Comparison of ENCODE assay signal across 8 cellular contexts in the genomic region with DNA sequence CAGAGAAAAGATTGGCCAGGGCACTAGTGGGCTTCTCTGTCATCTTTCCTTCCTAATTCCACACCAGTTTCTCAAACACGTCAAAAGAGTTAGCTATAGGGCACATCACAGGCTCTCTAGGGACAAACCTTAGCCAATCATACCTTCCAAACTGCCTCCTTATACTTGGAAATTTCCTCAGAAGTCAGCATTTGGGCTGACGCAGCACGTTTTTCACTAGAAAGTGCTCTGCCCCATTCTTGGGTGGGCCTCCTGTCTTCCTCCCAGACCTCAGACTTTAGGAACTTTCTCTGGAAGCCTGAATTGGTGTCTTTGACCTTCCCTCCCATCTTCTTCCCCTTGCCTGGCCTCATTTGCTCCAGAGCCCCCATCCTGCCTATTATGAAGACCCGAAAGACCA. TPM values are rescaled to one million over a fixed set of nuclear protein-coding genes. Genes with fewer than 3 reads are reported as not detected.
A peak's percentile ranks its signal among the peaks of the same experiment; 100 is the strongest.
DNase-seq lines count a peak whose midpoint lies in the region; ATAC-seq and TF ChIP-seq lines count a peak whose summit lies in the region.

No MANE protein-coding gene starts in this region.

- peaks cover 25% of the 10 kb centered on the region for H3K27me3 Mint-ChIP-seq in CD4-positive, CD25-positive, alpha-beta regulatory T cell
- peaks cover 4% of the 10 kb centered on the region for H3K27me3 Mint-ChIP-seq in osteocyte (ENCODE audit: unreplicated experiment)

- no peaks in the 10 kb centered on the region for H3K9me3 Mint-ChIP-seq in CD4-positive, CD25-positive, alpha-beta regulatory T cell
- H3K9me3 Mint-ChIP-seq in osteocyte (ENCODE audit: unreplicated experiment) = no peaks in the 10 kb centered on the region

- peaks cover 0 to 28% (median 18%) of the 10 kb centered on the region in 4 donors for H3K4me1 Mint-ChIP-seq in CD4-positive, CD25-positive, alpha-beta regulatory T cell
- H3K4me1 Mint-ChIP-seq in osteocyte (ENCODE audit: unreplicated experiment) = peaks cover 35% of the 10 kb centered on the region

- H3K36me3 Mint-ChIP-seq in CD4-positive, CD25-positive, alpha-beta regulatory T cell = peaks cover 21% of the 10 kb centered on the region
- H3K36me3 Mint-ChIP-seq in osteocyte (ENCODE audit: unreplicated experiment) = peaks cover 17% of the 10 kb centered on the region

- H3K4me3 ChIP-seq in CD4-positive, CD25-positive, alpha-beta regulatory T cell (ENCODE audit: low read depth, low read length) = peak overlapping the region; percentile 87
- peak overlapping the region; percentile 35 to 56 (median 46) for H3K4me3 ChIP-seq in Peyer's patch

- no peaks in the 10 kb centered on the region for H3K9me3 ChIP-seq in CD4-positive, CD25-positive, alpha-beta regulatory T cell (ENCODE audit: control insufficient read depth in 2 of 2, low read length in 2 of 2)
- no peaks in the 10 kb centered on the region for H3K9me3 ChIP-seq in Peyer's patch

- no peak for DNase-seq in CD4-positive, CD25-positive, alpha-beta regulatory T cell
- DNase-seq in Peyer's patch (no peak), epidermal melanocyte (ENCODE audit: insufficient read length, low spot score) (peak; percentile 3), osteocyte (ENCODE audit: extremely low spot score, unreplicated experiment) (no peak), NCI-H1092 (lab: John Stamatoyannopoulos, UW) (no peak), NCI-H1417 treated with DMSO at 0.1 percent for 48 hours (lab: John Stamatoyannopoulos, UW) (no peak)
- DNase-seq in activated CD4-positive, CD25-positive, alpha-beta regulatory T cell treated with anti-CD3 and anti-CD28 coated beads, Interleukin-2, amount 50 U/mL, for 72 hours = no peak

- no peak for TF ChIP-seq CTCF in Peyer's patch (IDR thresholded peaks at IDR 0.05)
- no peak for TF ChIP-seq CTCF in osteocyte (IDR thresholded peaks at IDR 0.05)

- peak overlapping the region; percentile 87 to 98 (median 96) for H3K4me3 Mint-ChIP-seq in CD4-positive, CD25-positive, alpha-beta regulatory T cell
- H3K4me3 Mint-ChIP-seq in osteocyte (ENCODE audit: unreplicated experiment) = peak overlapping the region; percentile 86

- ATAC-seq in CD4-positive, CD25-positive, alpha-beta regulatory T cell (ENCODE audit: low read depth in 2 of 2) = no peak
- ATAC-seq in HG02981 (IDR thresholded peaks at IDR 0.05; ENCODE audit: unreplicated experiment) = no peak

- H3K36me3 ChIP-seq in CD4-positive, CD25-positive, alpha-beta regulatory T cell (ENCODE audit: control insufficient read depth, insufficient read depth, low read length) = peaks cover 15% of the 10 kb centered on the region
- peaks cover 0 to 32% (median 0%) of the 10 kb centered on the region in 3 donors for H3K36me3 ChIP-seq in Peyer's patch

- peak overlapping the region in 2 of 3 donors; percentile 94 to 96 for H3K27ac Mint-ChIP-seq in CD4-positive, CD25-positive, alpha-beta regulatory T cell
- H3K27ac Mint-ChIP-seq in osteocyte (ENCODE audit: unreplicated experiment) = peak overlapping the region; percentile 100

- H3K27me3 ChIP-seq in CD4-positive, CD25-positive, alpha-beta regulatory T cell (ENCODE audit: control insufficient read depth, insufficient read depth, low read length) = peaks cover 7% of the 10 kb centered on the region
- H3K27me3 ChIP-seq in Peyer's patch = no peaks in the 10 kb centered on the region

- no peak for TF ChIP-seq POLR2A in Peyer's patch (IDR thresholded peaks at IDR 0.05)

- H3K27ac ChIP-seq in CD4-positive, CD25-positive, alpha-beta regulatory T cell (ENCODE audit: insufficient read depth, low read length, poor library complexity, severe bottlenecking) = peak overlapping the region; percentile 55
- peak overlapping the region; percentile 68 to 90 (median 84) for H3K27ac ChIP-seq in Peyer's patch

- peaks cover 11% of the 10 kb centered on the region for H3K4me1 ChIP-seq in CD4-positive, CD25-positive, alpha-beta regulatory T cell (ENCODE audit: control insufficient read depth, insufficient read depth, low read length, poor library complexity, severe bottlenecking)
- peaks cover 0 to 17% (median 3%) of the 10 kb centered on the region in 4 donors for H3K4me1 ChIP-seq in Peyer's patch

RNA-seq across cellular contexts. Expression of a gene that starts 11.1 kb away (rescaled TPM):
- total RNA-seq in CD4-positive, CD25-positive, alpha-beta regulatory T cell = 70.4 TPM
- 10 to 100 TPM; 17.7 to 21.1 (median 20.2) TPM for polyA plus RNA-seq in CD4-positive, CD25-positive, alpha-beta regulatory T cell
- total RNA-seq in Peyer's patch (100 to 1,000 TPM; 165 to 772 (median 494) TPM), osteocyte (78.3 and 81.0 TPM in 2 replicates)

RNA-seq across cellular contexts. Expression of a gene that starts 11.2 kb away (rescaled TPM):
- 3.5 TPM for total RNA-seq in CD4-positive, CD25-positive, alpha-beta regulatory T cell
- polyA plus RNA-seq in CD4-positive, CD25-positive, alpha-beta regulatory T cell = 1 to 10 TPM in 1 of 4 donors, under 1 TPM in 3; 0.59 to 1.1 (median 0.70) TPM
- total RNA-seq in Peyer's patch = 10 to 100 TPM in 3 of 4 donors, under 1 TPM in 1; 0.83 to 58.7 (median 51.3) TPM
- 1.9 and 2.1 TPM in 2 replicates for total RNA-seq in osteocyte

RNA-seq across cellular contexts. Expression of a gene that starts 19.7 kb away (rescaled TPM):
- not detected for total RNA-seq in CD4-positive, CD25-positive, alpha-beta regulatory T cell
- under 1 TPM in 1 of 4 donors, not detected in 3; 0.62 TPM for polyA plus RNA-seq in CD4-positive, CD25-positive, alpha-beta regulatory T cell
- 10 to 100 TPM in 3 of 4 donors, not detected in 1; 25.9 to 41.8 (median 39.1) TPM for total RNA-seq in Peyer's patch
- 43.0 and 49.0 TPM in 2 replicates for total RNA-seq in osteocyte

RNA-seq across cellular contexts. Expression of a gene that starts 42.5 kb away (rescaled TPM):
- 19.3 TPM for total RNA-seq in CD4-positive, CD25-positive, alpha-beta regulatory T cell
- polyA plus RNA-seq in CD4-positive, CD25-positive, alpha-beta regulatory T cell = 10 to 100 TPM; 11.0 to 16.4 (median 12.3) TPM
- 10 to 100 TPM; 28.0 to 57.4 (median 47.1) TPM for total RNA-seq in Peyer's patch
- total RNA-seq in osteocyte = 69.9 and 72.1 TPM in 2 replicates

RNA-seq across cellular contexts. Expression of a gene that starts 54.8 kb away (rescaled TPM):
- total RNA-seq in CD4-positive, CD25-positive, alpha-beta regulatory T cell = 3.4 TPM
- 10 to 100 TPM in 1 of 4 donors, 1 to 10 TPM in 3; 3.8 to 12.8 (median 6.7) TPM for polyA plus RNA-seq in CD4-positive, CD25-positive, alpha-beta regulatory T cell
- 10 to 100 TPM in 1 of 4 donors, 1 to 10 TPM in 3; 3.8 to 18.2 (median 4.4) TPM for total RNA-seq in Peyer's patch
- 7.1 and 7.7 TPM in 2 replicates for total RNA-seq in osteocyte
